ENCODE assay signal across 10 cellular contexts in the genomic region with DNA sequence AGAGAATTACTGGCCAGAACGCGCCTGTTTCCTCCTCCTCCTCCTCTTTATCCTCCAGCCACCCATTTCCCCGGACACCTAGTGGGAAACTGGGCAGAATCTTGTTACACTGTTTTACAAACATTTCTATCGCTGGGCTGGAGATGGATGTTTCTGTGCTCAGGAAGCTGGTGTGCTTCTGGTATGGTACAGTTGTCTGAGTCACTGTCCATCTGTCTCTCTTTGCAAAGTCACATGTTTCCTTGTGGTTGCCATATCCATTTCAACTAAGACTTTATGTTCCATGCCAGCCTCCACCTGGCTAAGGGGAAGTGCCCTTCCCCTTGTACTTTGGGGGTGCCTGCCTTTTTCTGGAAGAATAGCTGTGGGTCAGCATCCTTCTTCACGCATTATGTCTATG. TPM values are rescaled to one million over a fixed set of nuclear protein-coding genes. Genes with fewer than 3 reads are reported as not detected.
DNase-seq lines count a peak whose midpoint lies in the region; ATAC-seq and TF ChIP-seq lines count a peak whose summit lies in the region.
"Had no signal": no experiment of that assay in that cellular context is flagged by ENCODE, and none has a peak within 500 bp of the region (broad histone marks: within the 10 kb centered on the region; RNA-seq: fewer than 3 reads in every experiment).

No MANE protein-coding gene starts in this region.

- no peak for TF ChIP-seq CTCF in foreskin fibroblast (IDR thresholded peaks at IDR 0.05; ENCODE audit: low read depth, low read length)
- TF ChIP-seq CTCF in vagina (IDR thresholded peaks at IDR 0.05), result no peak

- DNase-seq in activated naive CD8-positive, alpha-beta T cell treated with anti-CD3 and anti-CD28 coated beads, Interleukin-2, amount 10 ng/mL, durations not matched to agents 7 days and 5 days, result no peak
- no peak for DNase-seq in activated naive CD8-positive, alpha-beta T cell treated with anti-CD3 and anti-CD28 coated beads for 36 hours
- peak; percentile 86 to 88 for DNase-seq in foreskin fibroblast
- peak in 1 of 2 donors; percentile 64 for DNase-seq in vagina (ENCODE audit: extremely low spot score in 2 of 2)
- no peak for DNase-seq in G401 (ENCODE audit: low spot score)
- DNase-seq in foreskin melanocyte, result no peak
- DNase-seq: CD4-positive, CD25-positive, alpha-beta regulatory T cell had no signal

- H3K4me1 Mint-ChIP-seq in activated naive CD8-positive, alpha-beta T cell treated with anti-CD3 and anti-CD28 coated beads, Interleukin-2, amount 10 ng/mL, durations not matched to agents 7 days and 5 days, result peaks cover 7% of the 10 kb centered on the region
- H3K4me1 Mint-ChIP-seq in activated naive CD8-positive, alpha-beta T cell treated with anti-CD3 and anti-CD28 coated beads for 36 hours, result peaks cover 1% of the 10 kb centered on the region

- H3K27me3 Mint-ChIP-seq in activated naive CD8-positive, alpha-beta T cell treated with anti-CD3 and anti-CD28 coated beads, Interleukin-2, amount 10 ng/mL, durations not matched to agents 7 days and 5 days, result peaks cover 14% of the 10 kb centered on the region
- peaks cover 10% of the 10 kb centered on the region for H3K27me3 Mint-ChIP-seq in activated naive CD8-positive, alpha-beta T cell treated with anti-CD3 and anti-CD28 coated beads for 36 hours
- H3K27me3 Mint-ChIP-seq: CD4-positive, CD25-positive, alpha-beta regulatory T cell had no signal

- no peaks in the 10 kb centered on the region for H3K36me3 ChIP-seq in vagina

- POLR2A ChIA-PET in activated naive CD8-positive, alpha-beta T cell treated with anti-CD3 and anti-CD28 coated beads, Interleukin-2, amount 10 ng/mL, durations not matched to agents 7 days and 5 days (lab: Charles Lee), result no interaction called here

- H3K4me3 Mint-ChIP-seq in activated naive CD8-positive, alpha-beta T cell treated with anti-CD3 and anti-CD28 coated beads, Interleukin-2, amount 10 ng/mL, durations not matched to agents 7 days and 5 days, result no peak overlapping the region
- no peak overlapping the region for H3K4me3 Mint-ChIP-seq in activated naive CD8-positive, alpha-beta T cell treated with anti-CD3 and anti-CD28 coated beads for 36 hours
- H3K4me3 Mint-ChIP-seq: brain; CD4-positive, CD25-positive, alpha-beta regulatory T cell had no signal

- no peaks in the 10 kb centered on the region for H3K9me3 ChIP-seq in vagina

- H3K27ac ChIP-seq in vagina, result peak overlapping the region; percentile 28

- in situ Hi-C loops in G401 (cut with HindIII; ENCODE audit: low sequenced_read_pairs), result no loop called here

- peak; percentile 33 for ATAC-seq in activated naive CD8-positive, alpha-beta T cell treated with anti-CD3 and anti-CD28 coated beads, Interleukin-2, amount 10 ng/mL, durations not matched to agents 7 days and 5 days (ENCODE audit: low read depth)
- ATAC-seq in SK-N-SH treated with all-trans-retinoic acid at 6 μM for 48 hours (peak; percentile 46; the same call in 2 of the 3 replicates), GM21367 (IDR thresholded peaks at IDR 0.05; ENCODE audit: unreplicated experiment) (no peak)

- no peaks in the 10 kb centered on the region for H3K27me3 ChIP-seq in vagina

- no peak overlapping the region for H3K4me3 ChIP-seq in foreskin fibroblast (ENCODE audit: low read depth in 1 of 2, low read length in 2 of 2)
- no peak overlapping the region for H3K4me3 ChIP-seq in vagina

- H3K4me1 ChIP-seq in vagina, result peaks cover 41% of the 10 kb centered on the region

- H3K9me3 Mint-ChIP-seq in activated naive CD8-positive, alpha-beta T cell treated with anti-CD3 and anti-CD28 coated beads, Interleukin-2, amount 10 ng/mL, durations not matched to agents 7 days and 5 days, result no peaks in the 10 kb centered on the region
- no peaks in the 10 kb centered on the region for H3K9me3 Mint-ChIP-seq in activated naive CD8-positive, alpha-beta T cell treated with anti-CD3 and anti-CD28 coated beads for 36 hours

- no peak for TF ChIP-seq POLR2A in vagina (IDR thresholded peaks at IDR 0.05)

- no peak overlapping the region for H3K27ac Mint-ChIP-seq in activated naive CD8-positive, alpha-beta T cell treated with anti-CD3 and anti-CD28 coated beads, Interleukin-2, amount 10 ng/mL, durations not matched to agents 7 days and 5 days
- H3K27ac Mint-ChIP-seq in activated naive CD8-positive, alpha-beta T cell treated with anti-CD3 and anti-CD28 coated beads for 36 hours, result no peak overlapping the region

- H3K36me3 Mint-ChIP-seq in activated naive CD8-positive, alpha-beta T cell treated with anti-CD3 and anti-CD28 coated beads, Interleukin-2, amount 10 ng/mL, durations not matched to agents 7 days and 5 days, result no peaks in the 10 kb centered on the region
- H3K36me3 Mint-ChIP-seq in activated naive CD8-positive, alpha-beta T cell treated with anti-CD3 and anti-CD28 coated beads for 36 hours, result no peaks in the 10 kb centered on the region
- H3K36me3 Mint-ChIP-seq: brain; CD4-positive, CD25-positive, alpha-beta regulatory T cell had no signal

- intact Hi-C loops in vagina (cut with DNase I), result no loop called here

TF ChIP-seq in SK-N-SH treated with all-trans-retinoic acid at 6 μM for 48 hours, 23 proteins besides CTCF, POLR2A, EP300 and RAD21:
- TF ChIP-seq, protein P1, sequence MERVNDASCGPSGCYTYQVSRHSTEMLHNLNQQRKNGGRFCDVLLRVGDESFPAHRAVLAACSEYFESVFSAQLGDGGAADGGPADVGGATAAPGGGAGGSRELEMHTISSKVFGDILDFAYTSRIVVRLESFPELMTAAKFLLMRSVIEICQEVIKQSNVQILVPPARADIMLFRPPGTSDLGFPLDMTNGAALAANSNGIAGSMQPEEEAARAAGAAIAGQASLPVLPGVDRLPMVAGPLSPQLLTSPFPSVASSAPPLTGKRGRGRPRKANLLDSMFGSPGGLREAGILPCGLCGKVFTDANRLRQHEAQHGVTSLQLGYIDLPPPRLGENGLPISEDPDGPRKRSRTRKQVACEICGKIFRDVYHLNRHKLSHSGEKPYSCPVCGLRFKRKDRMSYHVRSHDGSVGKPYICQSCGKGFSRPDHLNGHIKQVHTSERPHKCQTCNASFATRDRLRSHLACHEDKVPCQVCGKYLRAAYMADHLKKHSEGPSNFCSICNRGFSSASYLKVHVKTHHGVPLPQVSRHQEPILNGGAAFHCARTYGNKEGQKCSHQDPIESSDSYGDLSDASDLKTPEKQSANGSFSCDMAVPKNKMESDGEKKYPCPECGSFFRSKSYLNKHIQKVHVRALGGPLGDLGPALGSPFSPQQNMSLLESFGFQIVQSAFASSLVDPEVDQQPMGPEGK (CRISPR knock-in tag; IDR thresholded peaks at IDR 0.05; ENCODE audit: borderline replicate concordance), result no peak
- no peak for TF ChIP-seq ZFP3 (CRISPR knock-in tag; IDR thresholded peaks at IDR 0.05)
- TF ChIP-seq SNAI2 (CRISPR knock-in tag; IDR thresholded peaks at IDR 0.05), result no peak
- no peak for TF ChIP-seq ZFP30 (CRISPR knock-in tag; IDR thresholded peaks at IDR 0.05)
- TF ChIP-seq ZNF565 (CRISPR knock-in tag; conservative IDR thresholded peaks at IDR 0.05; ENCODE audit: low read depth), result no peak
- TF ChIP-seq, protein P2, sequence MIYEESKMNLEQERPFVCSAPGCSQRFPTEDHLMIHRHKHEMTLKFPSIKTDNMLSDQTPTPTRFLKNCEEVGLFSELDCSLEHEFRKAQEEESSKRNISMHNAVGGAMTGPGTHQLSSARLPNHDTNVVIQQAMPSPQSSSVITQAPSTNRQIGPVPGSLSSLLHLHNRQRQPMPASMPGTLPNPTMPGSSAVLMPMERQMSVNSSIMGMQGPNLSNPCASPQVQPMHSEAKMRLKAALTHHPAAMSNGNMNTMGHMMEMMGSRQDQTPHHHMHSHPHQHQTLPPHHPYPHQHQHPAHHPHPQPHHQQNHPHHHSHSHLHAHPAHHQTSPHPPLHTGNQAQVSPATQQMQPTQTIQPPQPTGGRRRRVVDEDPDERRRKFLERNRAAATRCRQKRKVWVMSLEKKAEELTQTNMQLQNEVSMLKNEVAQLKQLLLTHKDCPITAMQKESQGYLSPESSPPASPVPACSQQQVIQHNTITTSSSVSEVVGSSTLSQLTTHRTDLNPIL (CRISPR knock-in tag; IDR thresholded peaks at IDR 0.05; ENCODE audit: low read depth), result no peak
- no peak for TF ChIP-seq ISL1 (CRISPR knock-in tag; IDR thresholded peaks at IDR 0.05)
- TF ChIP-seq POU6F1 (CRISPR knock-in tag; IDR thresholded peaks at IDR 0.05; ENCODE audit: borderline replicate concordance, low read depth), result no peak
- TF ChIP-seq TCF4 (CRISPR knock-in tag; IDR thresholded peaks at IDR 0.05; ENCODE audit: borderline replicate concordance), result no peak

RNA-seq across cellular contexts. Expression of gene SLC22A16, which starts 52.9 kb away (rescaled TPM):
- not detected for total RNA-seq in activated naive CD8-positive, alpha-beta T cell treated with anti-CD3 and anti-CD28 coated beads, Interleukin-2, amount 10 ng/mL, durations not matched to agents 7 days and 5 days
- total RNA-seq in activated naive CD8-positive, alpha-beta T cell treated with anti-CD3 and anti-CD28 coated beads for 36 hours, result not detected
- total RNA-seq in vagina, result not detected
- 0.12 and 2.0 TPM in 2 replicates for total RNA-seq in G401 (2014; rRNA removed; shearing (Covaris generic))

Comparison
In these comparisons a context has a peak if more than half of its experiments do, and no peak if none do; other contexts are left out.
1. DNase-seq: peak in foreskin fibroblast (2 of 2); none in activated naive CD8-positive, alpha-beta T cell treated with anti-CD3 and anti-CD28 coated beads, Interleukin-2, amount 10 ng/mL, durations not matched to agents 7 days and 5 days (single experiment), activated naive CD8-positive, alpha-beta T cell treated with anti-CD3 and anti-CD28 coated beads for 36 hours (single experiment), G401 (single experiment) and foreskin melanocyte (single experiment).